In the genomic region with DNA sequence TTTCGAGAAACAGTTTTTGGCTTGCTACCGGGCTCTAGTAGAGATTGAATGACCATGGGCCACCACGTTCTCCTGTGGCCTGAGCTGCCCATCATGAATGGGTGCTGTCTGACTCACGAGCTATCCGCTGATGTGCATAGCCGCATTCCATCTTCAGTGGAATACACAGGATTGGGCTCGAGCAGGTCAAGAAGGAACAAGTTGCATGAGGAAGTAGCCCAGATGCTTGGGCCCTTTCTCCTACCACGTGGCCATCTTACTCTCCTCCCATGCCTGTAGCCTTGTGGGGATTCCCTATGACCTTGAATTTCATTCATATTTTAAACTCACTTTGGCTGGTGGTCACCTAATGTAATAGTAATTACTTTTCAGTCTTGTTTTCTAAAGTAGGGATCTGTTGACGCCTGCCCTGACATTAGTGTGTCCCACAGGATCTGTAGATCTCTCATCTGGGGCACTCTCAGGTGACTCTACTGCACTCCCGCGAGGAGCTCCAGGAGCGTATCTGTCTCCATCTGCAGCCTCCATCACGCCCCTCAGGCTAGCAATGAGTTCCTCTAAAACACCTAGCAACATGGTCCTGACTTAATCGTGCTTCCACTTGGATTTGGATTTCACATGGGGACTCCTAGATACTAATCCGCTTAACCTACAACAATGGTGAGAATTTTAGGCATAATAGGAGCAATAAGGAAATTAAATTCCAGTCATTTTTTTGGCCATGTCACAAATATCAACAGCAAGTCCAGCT, we compare ENCODE assay signal across 1 cellular context.
TF ChIP-seq lines count a peak whose summit lies in the region.

No MANE protein-coding gene starts in this region.

TF ChIP-seq in K562, 482 proteins besides CTCF, POLR2A, EP300 and RAD21 (continued from another document):
- no peak for TF ChIP-seq MED1 (CRISPR knock-in tag; IDR thresholded peaks at IDR 0.05; ENCODE audit: borderline replicate concordance)
- no peak for TF ChIP-seq ZNF785 (CRISPR knock-in tag; IDR thresholded peaks at IDR 0.05)
- TF ChIP-seq ZNF133 (CRISPR knock-in tag; IDR thresholded peaks at IDR 0.05): no peak
- TF ChIP-seq, protein P1, sequence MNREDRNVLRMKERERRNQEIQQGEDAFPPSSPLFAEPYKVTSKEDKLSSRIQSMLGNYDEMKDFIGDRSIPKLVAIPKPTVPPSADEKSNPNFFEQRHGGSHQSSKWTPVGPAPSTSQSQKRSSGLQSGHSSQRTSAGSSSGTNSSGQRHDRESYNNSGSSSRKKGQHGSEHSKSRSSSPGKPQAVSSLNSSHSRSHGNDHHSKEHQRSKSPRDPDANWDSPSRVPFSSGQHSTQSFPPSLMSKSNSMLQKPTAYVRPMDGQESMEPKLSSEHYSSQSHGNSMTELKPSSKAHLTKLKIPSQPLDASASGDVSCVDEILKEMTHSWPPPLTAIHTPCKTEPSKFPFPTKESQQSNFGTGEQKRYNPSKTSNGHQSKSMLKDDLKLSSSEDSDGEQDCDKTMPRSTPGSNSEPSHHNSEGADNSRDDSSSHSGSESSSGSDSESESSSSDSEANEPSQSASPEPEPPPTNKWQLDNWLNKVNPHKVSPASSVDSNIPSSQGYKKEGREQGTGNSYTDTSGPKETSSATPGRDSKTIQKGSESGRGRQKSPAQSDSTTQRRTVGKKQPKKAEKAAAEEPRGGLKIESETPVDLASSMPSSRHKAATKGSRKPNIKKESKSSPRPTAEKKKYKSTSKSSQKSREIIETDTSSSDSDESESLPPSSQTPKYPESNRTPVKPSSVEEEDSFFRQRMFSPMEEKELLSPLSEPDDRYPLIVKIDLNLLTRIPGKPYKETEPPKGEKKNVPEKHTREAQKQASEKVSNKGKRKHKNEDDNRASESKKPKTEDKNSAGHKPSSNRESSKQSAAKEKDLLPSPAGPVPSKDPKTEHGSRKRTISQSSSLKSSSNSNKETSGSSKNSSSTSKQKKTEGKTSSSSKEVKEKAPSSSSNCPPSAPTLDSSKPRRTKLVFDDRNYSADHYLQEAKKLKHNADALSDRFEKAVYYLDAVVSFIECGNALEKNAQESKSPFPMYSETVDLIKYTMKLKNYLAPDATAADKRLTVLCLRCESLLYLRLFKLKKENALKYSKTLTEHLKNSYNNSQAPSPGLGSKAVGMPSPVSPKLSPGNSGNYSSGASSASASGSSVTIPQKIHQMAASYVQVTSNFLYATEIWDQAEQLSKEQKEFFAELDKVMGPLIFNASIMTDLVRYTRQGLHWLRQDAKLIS (CRISPR knock-in tag; IDR thresholded peaks at IDR 0.05): no peak
- TF ChIP-seq SREBF2 (CRISPR knock-in tag; IDR thresholded peaks at IDR 0.05): no peak
- TF ChIP-seq POU5F1 (IDR thresholded peaks at IDR 0.05; ENCODE audit: borderline replicate concordance, low read depth, low read length, partially characterized antibody): no peak
- TF ChIP-seq ARHGAP35 (IDR thresholded peaks at IDR 0.05; ENCODE audit: partially characterized antibody): no peak
- no peak for TF ChIP-seq NONO (IDR thresholded peaks at IDR 0.05; ENCODE audit: low read depth in 2 of 2, low read length in 1 of 2)
- TF ChIP-seq, protein P2, sequence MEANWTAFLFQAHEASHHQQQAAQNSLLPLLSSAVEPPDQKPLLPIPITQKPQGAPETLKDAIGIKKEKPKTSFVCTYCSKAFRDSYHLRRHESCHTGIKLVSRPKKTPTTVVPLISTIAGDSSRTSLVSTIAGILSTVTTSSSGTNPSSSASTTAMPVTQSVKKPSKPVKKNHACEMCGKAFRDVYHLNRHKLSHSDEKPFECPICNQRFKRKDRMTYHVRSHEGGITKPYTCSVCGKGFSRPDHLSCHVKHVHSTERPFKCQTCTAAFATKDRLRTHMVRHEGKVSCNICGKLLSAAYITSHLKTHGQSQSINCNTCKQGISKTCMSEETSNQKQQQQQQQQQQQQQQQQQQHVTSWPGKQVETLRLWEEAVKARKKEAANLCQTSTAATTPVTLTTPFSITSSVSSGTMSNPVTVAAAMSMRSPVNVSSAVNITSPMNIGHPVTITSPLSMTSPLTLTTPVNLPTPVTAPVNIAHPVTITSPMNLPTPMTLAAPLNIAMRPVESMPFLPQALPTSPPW (CRISPR knock-in tag; IDR thresholded peaks at IDR 0.05): no peak
- no peak for TF ChIP-seq TARDBP (IDR thresholded peaks at IDR 0.05)
- TF ChIP-seq ETV1 (tag; conservative IDR thresholded peaks at IDR 0.05; ENCODE audit: low read depth): no peak
- no peak for TF ChIP-seq RB1 (IDR thresholded peaks at IDR 0.05; ENCODE audit: low read depth)
- TF ChIP-seq ZNF76 (CRISPR knock-in tag; IDR thresholded peaks at IDR 0.05; ENCODE audit: borderline replicate concordance): no peak
TF ChIP-seq in K562: peak in this region for 0.
